9 cellular contexts compared by ENCODE assay signal in the genomic region with DNA sequence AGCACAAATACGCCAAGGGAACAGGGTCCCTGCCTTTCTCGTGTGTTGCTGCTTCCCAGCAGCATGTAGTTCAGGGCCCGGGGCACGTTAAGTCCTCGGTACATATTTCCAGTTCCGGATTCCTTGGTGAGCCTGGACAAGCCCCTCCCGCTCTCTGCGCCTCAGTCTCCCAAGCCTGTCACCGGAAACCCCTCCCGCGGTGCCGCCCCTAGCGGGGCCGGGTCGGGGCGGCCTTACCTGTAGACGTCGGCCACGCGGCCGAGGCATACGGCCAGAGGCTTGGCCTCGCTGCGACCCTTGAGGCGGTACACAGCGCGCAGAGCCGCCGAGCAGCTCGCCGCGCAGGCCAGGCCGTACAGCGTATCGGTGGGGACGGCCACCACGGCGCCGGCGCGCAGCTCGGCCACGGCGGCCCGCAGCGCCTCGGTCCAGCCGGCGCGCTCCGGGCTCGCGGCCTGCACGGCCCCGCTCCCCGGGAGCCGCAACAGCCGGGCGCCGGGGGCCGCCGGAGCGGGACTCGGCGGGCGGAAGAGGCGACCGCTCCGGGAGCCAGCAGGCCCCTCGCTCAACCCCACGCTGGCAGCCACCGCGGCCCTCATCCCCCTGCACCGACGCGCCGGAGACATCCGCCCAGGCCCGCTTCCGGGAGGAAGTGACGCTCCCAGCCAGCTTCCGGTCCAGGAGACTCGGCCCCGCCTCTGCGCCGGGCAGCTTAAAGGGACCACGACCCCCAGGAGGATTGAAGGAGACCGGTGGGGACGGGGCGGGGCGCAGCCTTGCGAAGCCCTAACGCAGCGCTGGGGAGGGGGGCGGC. TPM values are rescaled to one million over a fixed set of nuclear protein-coding genes. Genes with fewer than 3 reads are reported as not detected.
DNase-seq lines count a peak whose midpoint lies in the region; ATAC-seq, FAIRE-seq and TF ChIP-seq lines count a peak whose summit lies in the region.
"Had no signal": no experiment of that assay in that cellular context is flagged by ENCODE, and none has a peak within 500 bp of the region (broad histone marks: within the 10 kb centered on the region; RNA-seq: fewer than 3 reads in every experiment).

A gene (plus strand): TSS at position 236 of the 814 bp plus-strand sequence. CDS start 615 bp downstream, outside the sequence.
A gene with protein sequence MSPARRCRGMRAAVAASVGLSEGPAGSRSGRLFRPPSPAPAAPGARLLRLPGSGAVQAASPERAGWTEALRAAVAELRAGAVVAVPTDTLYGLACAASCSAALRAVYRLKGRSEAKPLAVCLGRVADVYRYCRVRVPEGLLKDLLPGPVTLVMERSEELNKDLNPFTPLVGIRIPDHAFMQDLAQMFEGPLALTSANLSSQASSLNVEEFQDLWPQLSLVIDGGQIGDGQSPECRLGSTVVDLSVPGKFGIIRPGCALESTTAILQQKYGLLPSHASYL (minus strand): TSS at position 654 of the 814 bp plus-strand sequence. CDS start 28 bp downstream, at position 626.

- H2AFZ ChIP-seq in HepG2 (ENCODE audit: low read length) = no peak within 1 kb of the TSS

- H3K79me2 ChIP-seq in HepG2 (ENCODE audit: insufficient read depth, low read length) = peaks cover 17% of the 10 kb centered on the region

- H3K36me3 ChIP-seq in BLaER1 = peaks cover 50% of the 10 kb centered on the region
- H3K36me3 ChIP-seq in HepG2 (replicated peaks in 1 of 2; ENCODE audit: control insufficient read depth in 1 of 2, insufficient read depth in 2 of 2, low read length in 2 of 2) = peaks cover 10 to 39% of the 10 kb centered on the region in 2 experiments

- H3K4me1 ChIP-seq in BLaER1 (peaks cover 24% of the 10 kb centered on the region), HepG2 (ENCODE audit: insufficient read depth, low read length) (peaks cover 42% of the 10 kb centered on the region)

- H3K27ac ChIP-seq in BLaER1 (peak within 1 kb of the TSS; percentile 99), HepG2 (ENCODE audit: extremely low read length, insufficient read depth, low read length) (peak within 1 kb of the TSS; percentile 75)

- H3K4me3 ChIP-seq in BLaER1 (peak within 1 kb of the TSS; percentile 100), HepG2 (replicated peaks in 1 of 3; ENCODE audit: insufficient read depth in 1 of 3, low read depth in 2 of 3, low read length in 3 of 3) (peak within 1 kb of the TSS; percentile 72 to 85 (median 75))

- peak; percentile 55 for DNase-seq in NCI-H748 treated with DMSO at 0.1 percent for 48 hours (lab: John Stamatoyannopoulos, UW)
- DNase-seq in activated CD4-positive, alpha-beta T cell treated with anti-CD3 and anti-CD28 coated beads, Interleukin-2, amount 50 U/mL, for 48 hours = peak; percentile 95 to 96
- DNase-seq in dermis blood vessel endothelial cell = peak; percentile 96
- DNase-seq in HepG2 (ENCODE audit: low spot score) = peak; percentile 83
- peak; percentile 90 for DNase-seq in stimulated activated CD4-positive, alpha-beta T cell treated with anti-CD3 and anti-CD28 coated beads, Interleukin-2, amount 100 ng/mL, for 48 hours

- ATAC-seq in GM19351 (IDR thresholded peaks at IDR 0.05; ENCODE audit: unreplicated experiment) (peak; percentile 88), HG03520 (IDR thresholded peaks at IDR 0.05; ENCODE audit: unreplicated experiment) (peak; percentile 80), HepG2 (peak; percentile 87)

- peak; percentile 40; the same call in 1 of the 2 replicates for TF ChIP-seq RAD21 in HepG2 (CRISPR knock-in tag; IDR thresholded peaks at IDR 0.05)

- peak; percentile 70 for FAIRE-seq in HepG2 (lab: Jason Lieb, UNC)
- FAIRE-seq: endometrium had no signal

- no peak for TF ChIP-seq CTCF in HepG2 (CRISPR knock-in tag; IDR thresholded peaks at IDR 0.05)

- H4K20me1 ChIP-seq in BLaER1 (peaks cover 59% of the 10 kb centered on the region), HepG2 (ENCODE audit: insufficient read depth, low read length) (peaks cover 5% of the 10 kb centered on the region; the same call in 1 of the 2 replicates)

- TF ChIP-seq POLR2A in HepG2 (IDR thresholded peaks at IDR 0.05; ENCODE audit: insufficient read depth in 1 of 2, low read depth in 2 of 2, low read length in 2 of 2) = peak; percentile 86 to 89

- TF ChIP-seq EP300 in HepG2 (IDR thresholded peaks at IDR 0.05; ENCODE audit: low read depth in 2 of 2, low read length in 2 of 2) = no peak
- TF ChIP-seq EP300 in HepG2 (CRISPR knock-in tag; IDR thresholded peaks at IDR 0.05; ENCODE audit: borderline replicate concordance) = no peak

- intact Hi-C loops in HepG2 (cut with micrococcal nuclease; ENCODE audit: unreplicated experiment) = loop anchor here (1.0 kb wide), 2 partner anchors 52 to 115 kb away; a partner anchor contains a TSS

- TSS peak; percentile 58 for BruUV-seq in HepG2 (replicated peaks; lab: Mats Ljungman, UMichigan)

- CTCF ChIA-PET in HepG2 (lab: Yijun Ruan, JAX; ENCODE audit: low intra/inter-chr PET ratio, low total read pairs) = no interaction called here

- H3K9ac ChIP-seq in BLaER1 = peak within 1 kb of the TSS; percentile 99
- H3K9ac ChIP-seq in HepG2 (ENCODE audit: insufficient read depth, low read depth, low read length) = peak within 1 kb of the TSS; percentile 78

- WGBS in HepG2 (ENCODE audit: low lambda C conversion rate) = 1% methylated on average over 29 of the region's 95 CpGs

- no peaks in the 10 kb centered on the region for H3K27me3 ChIP-seq in BLaER1
- no peaks in the 10 kb centered on the region; a peak in 1 of 5 replicates for H3K27me3 ChIP-seq in HepG2 (ENCODE audit: control insufficient read depth in 1 of 2, insufficient read depth in 2 of 2, low read length in 2 of 2)

- in situ Hi-C loops in HepG2 (cut with HindIII; ENCODE audit: extremely low pct_ligation_motif_present, low pct_unique_long_range_greater_than_20kb) = no loop called here

- H3K4me2 ChIP-seq in BLaER1 (peak within 1 kb of the TSS; percentile 95), HepG2 (ENCODE audit: low read depth, low read length) (peak within 1 kb of the TSS; percentile 95)

- no peaks in the 10 kb centered on the region for H3K9me3 ChIP-seq in BLaER1
- no peaks in the 10 kb centered on the region for H3K9me3 ChIP-seq in HepG2 (ENCODE audit: low read length)

- POLR2A ChIA-PET in HepG2 (lab: Yijun Ruan, JAX) = interaction anchor here (0.8 to 2.9 kb wide), 14 partner anchors 10 to 1407 kb away, joined by 3 to 19 read pairs (median 4); a partner anchor contains a TSS

TF ChIP-seq in HepG2, 621 proteins besides CTCF, POLR2A, EP300 and RAD21 (continues in another document):
- TF ChIP-seq ZNF331 (CRISPR knock-in tag; IDR thresholded peaks at IDR 0.05) = peak; percentile 31; the same call in 1 of the 2 replicates

RNA-seq across cellular contexts. Expression of the first gene that starts in this region (rescaled TPM):
- total RNA-seq in dermis blood vessel endothelial cell (21.4 and 23.0 TPM in 2 replicates), HepG2 (2016; rRNA removed; fragmentation: Illumina TruSeq; extraction: Trizol) (31.3 and 40.6 TPM in 2 replicates)
- 37.4 and 51.2 TPM in 2 replicates for total RNA-seq in HepG2 (2016; cell fraction: cytosol; rRNA removed; fragmentation: Illumina TruSeq; extraction: Trizol; ENCODE audit: low read depth)
- 33.4 and 38.2 TPM in 2 replicates for total RNA-seq in HepG2 (2016; cell fraction: insoluble cytoplasmic fraction; rRNA removed; fragmentation: Illumina TruSeq; extraction: Trizol)
- total RNA-seq in HepG2 (2016; cell fraction: membrane; rRNA removed; fragmentation: Illumina TruSeq; extraction: Trizol) = 37.7 and 50.5 TPM in 2 replicates
- 16.9 and 21.8 TPM in 2 replicates for total RNA-seq in HepG2 (2016; cell fraction: nucleus; rRNA removed; fragmentation: Illumina TruSeq; extraction: Trizol)
- 18.7 and 25.1 TPM in 2 replicates for polyA plus RNA-seq in HepG2 (2011; rRNA removed)
- polyA plus RNA-seq in HepG2 (2011; cell fraction: cytosol; rRNA removed) = 20.0 and 25.3 TPM in 2 replicates
- polyA plus RNA-seq in HepG2 (2011; cell fraction: nucleus; rRNA removed) = 28.5 and 29.9 TPM in 2 replicates
- 7.0 and 10.9 TPM in 2 replicates for polyA plus RNA-seq in HepG2 (2012)
- polyA plus RNA-seq in HepG2 (2016; cell fraction: cytosol; fragmentation: Illumina TruSeq; extraction: Trizol; ENCODE audit: low read depth) = 48.7 and 56.2 TPM in 2 replicates
- polyA plus RNA-seq in HepG2 (2016; cell fraction: insoluble cytoplasmic fraction; fragmentation: Illumina TruSeq; extraction: Trizol; ENCODE audit: low read depth) = 31.4 and 33.0 TPM in 2 replicates
- 37.2 and 37.9 TPM in 2 replicates for polyA plus RNA-seq in HepG2 (2016; cell fraction: membrane; fragmentation: Illumina TruSeq; extraction: Trizol; ENCODE audit: low read depth)
- polyA plus RNA-seq in HepG2 (2016; cell fraction: nucleus; fragmentation: Illumina TruSeq; extraction: Trizol; ENCODE audit: insufficient read depth, low read depth) = 32.9 and 35.0 TPM in 2 replicates
- 8.2 and 11.5 TPM in 2 replicates for polyA minus RNA-seq in HepG2 (2011; rRNA and poly(A)+ RNA removed; ENCODE audit: low replicate concordance)
- polyA minus RNA-seq in HepG2 (2011; cell fraction: cytosol; rRNA and poly(A)+ RNA removed) = 9.6 TPM in 2 replicates
- 6.6 and 7.0 TPM in 2 replicates for polyA minus RNA-seq in HepG2 (2011; cell fraction: nucleus; rRNA and poly(A)+ RNA removed)

RNA-seq across cellular contexts. Expression of the second gene that starts in this region (rescaled TPM):
- 21.0 and 26.0 TPM in 2 replicates for total RNA-seq in dermis blood vessel endothelial cell
- total RNA-seq in HepG2 (2016; rRNA removed; fragmentation: Illumina TruSeq; extraction: Trizol) = 29.2 and 31.8 TPM in 2 replicates
- 7.1 and 8.4 TPM in 2 replicates for total RNA-seq in HepG2 (2016; cell fraction: cytosol; rRNA removed; fragmentation: Illumina TruSeq; extraction: Trizol; ENCODE audit: low read depth)
- 29.8 and 34.9 TPM in 2 replicates for total RNA-seq in HepG2 (2016; cell fraction: insoluble cytoplasmic fraction; rRNA removed; fragmentation: Illumina TruSeq; extraction: Trizol)
- 18.8 and 18.9 TPM in 2 replicates for total RNA-seq in HepG2 (2016; cell fraction: membrane; rRNA removed; fragmentation: Illumina TruSeq; extraction: Trizol)
- total RNA-seq in HepG2 (2016; cell fraction: nucleus; rRNA removed; fragmentation: Illumina TruSeq; extraction: Trizol) = 15.6 and 16.7 TPM in 2 replicates
- 25.4 and 27.5 TPM in 2 replicates for polyA plus RNA-seq in HepG2 (2011; rRNA removed)
- 25.6 and 26.2 TPM in 2 replicates for polyA plus RNA-seq in HepG2 (2011; cell fraction: cytosol; rRNA removed)
- 8.3 and 10.1 TPM in 2 replicates for polyA plus RNA-seq in HepG2 (2011; cell fraction: nucleus; rRNA removed)
- 17.1 and 21.1 TPM in 2 replicates for polyA plus RNA-seq in HepG2 (2012)
- polyA plus RNA-seq in HepG2 (2016; cell fraction: cytosol; fragmentation: Illumina TruSeq; extraction: Trizol; ENCODE audit: low read depth) = 5.9 and 6.1 TPM in 2 replicates
- 27.0 and 29.5 TPM in 2 replicates for polyA plus RNA-seq in HepG2 (2016; cell fraction: insoluble cytoplasmic fraction; fragmentation: Illumina TruSeq; extraction: Trizol; ENCODE audit: low read depth)
- polyA plus RNA-seq in HepG2 (2016; cell fraction: membrane; fragmentation: Illumina TruSeq; extraction: Trizol; ENCODE audit: low read depth) = 11.3 and 12.8 TPM in 2 replicates
- polyA plus RNA-seq in HepG2 (2016; cell fraction: nucleus; fragmentation: Illumina TruSeq; extraction: Trizol; ENCODE audit: insufficient read depth, low read depth) = 22.9 and 23.8 TPM in 2 replicates
- polyA minus RNA-seq in HepG2 (2011; rRNA and poly(A)+ RNA removed; ENCODE audit: low replicate concordance) = 25.1 and 31.1 TPM in 2 replicates
- 9.3 and 10.2 TPM in 2 replicates for polyA minus RNA-seq in HepG2 (2011; cell fraction: cytosol; rRNA and poly(A)+ RNA removed)
- polyA minus RNA-seq in HepG2 (2011; cell fraction: nucleus; rRNA and poly(A)+ RNA removed) = 9.0 and 9.7 TPM in 2 replicates

Comparison
In these comparisons a context has a peak if more than half of its experiments do, and no peak if none do; other contexts are left out.
1. Peak in every context shown above with its lines: DNase-seq, ATAC-seq, H3K4me3 ChIP-seq and H3K27ac ChIP-seq.